Comparison of ENCODE assay signal across 9 cellular contexts in the genomic region with DNA sequence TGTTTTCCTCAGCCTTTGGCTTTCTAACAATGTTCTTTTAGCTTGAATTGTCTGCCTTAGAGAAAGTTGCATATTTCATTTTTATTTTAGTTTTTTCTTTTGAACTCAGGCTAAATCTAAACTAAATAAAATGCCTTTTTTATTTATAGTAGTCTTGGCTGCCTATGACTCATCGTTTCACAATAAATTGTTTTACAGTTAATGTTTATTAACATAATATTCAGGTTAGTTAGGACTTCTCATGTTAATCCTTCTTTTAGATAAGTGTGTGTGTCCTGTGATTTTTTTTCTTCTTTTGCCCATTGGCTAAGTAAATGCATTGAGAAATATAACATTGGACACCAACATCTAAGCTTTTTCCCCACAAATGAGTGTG. TPM values are rescaled to one million over a fixed set of nuclear protein-coding genes. Genes with fewer than 3 reads are reported as not detected.
DNase-seq lines count a peak whose midpoint lies in the region; ATAC-seq and TF ChIP-seq lines count a peak whose summit lies in the region.
"Had no signal": no experiment of that assay in that cellular context is flagged by ENCODE, and none has a peak within 500 bp of the region (broad histone marks: within the 10 kb centered on the region; RNA-seq: fewer than 3 reads in every experiment).

No MANE protein-coding gene starts in this region.

- peak overlapping the region in 1 of 12 donors; percentile 93 for H3K27ac ChIP-seq in heart left ventricle

- H3K9me3 Mint-ChIP-seq in activated naive CD8-positive, alpha-beta T cell (ENCODE audit: low read depth) = no peaks in the 10 kb centered on the region
- H3K9me3 Mint-ChIP-seq in type B pancreatic cell = no peaks in the 10 kb centered on the region

- peaks cover 0 to 27% (median 5%) of the 10 kb centered on the region in 12 donors for H3K4me1 ChIP-seq in heart left ventricle

- H3K27me3 Mint-ChIP-seq in activated naive CD8-positive, alpha-beta T cell = no peaks in the 10 kb centered on the region
- no peaks in the 10 kb centered on the region for H3K27me3 Mint-ChIP-seq in type B pancreatic cell

- no peak for TF ChIP-seq CTCF in heart left ventricle (IDR thresholded peaks at IDR 0.05)
- TF ChIP-seq CTCF in type B pancreatic cell (conservative IDR thresholded peaks at IDR 0.05) = no peak

- peak overlapping the region; percentile 95 for H3K4me3 Mint-ChIP-seq in activated naive CD8-positive, alpha-beta T cell
- peak overlapping the region; percentile 98 for H3K4me3 Mint-ChIP-seq in type B pancreatic cell

- H3K4me3 ChIP-seq in heart left ventricle = peak overlapping the region in 9 of 12 donors; percentile 6 to 99 (median 84)

- ATAC-seq in heart left ventricle = no peak

- DNase-seq in heart left ventricle (no peak), cardiac septum (ENCODE audit: low spot score) (no peak), iris pigment epithelial cell (ENCODE audit: low read depth) (peak; percentile 22), type B pancreatic cell (ENCODE audit: extremely low spot score, unreplicated experiment) (no peak), activated gamma-delta T cell treated with Interleukin-2 at 50 U/mL for 16 hours (no peak), NCI-H128 (lab: John Stamatoyannopoulos, UW; ENCODE audit: unreplicated experiment) (no peak)
- DNase-seq in effector CD8-positive, alpha-beta T cell (lab: John Stamatoyannopoulos, UW) = no peak
- DNase-seq: SHP77 treated with DMSO at 0.1 percent for 48 hours had no signal

- no peak for TF ChIP-seq POLR2A in heart left ventricle (IDR thresholded peaks at IDR 0.05)

- peaks cover 0 to 3% (median 0%) of the 10 kb centered on the region in 9 donors for H3K27me3 ChIP-seq in heart left ventricle

- no peaks in the 10 kb centered on the region for H3K9me3 ChIP-seq in heart left ventricle

- H3K27ac Mint-ChIP-seq in activated naive CD8-positive, alpha-beta T cell = peak overlapping the region; percentile 88
- H3K27ac Mint-ChIP-seq in type B pancreatic cell = peak overlapping the region; percentile 98

- no peaks in the 10 kb centered on the region for H3K36me3 Mint-ChIP-seq in activated naive CD8-positive, alpha-beta T cell
- peaks cover 3% of the 10 kb centered on the region for H3K36me3 Mint-ChIP-seq in type B pancreatic cell

- WGBS in heart left ventricle, 4 donors = 20 to 50% (median 26%) methylated on average over 1 of the region's 1 CpG

- no peaks in the 10 kb centered on the region for H3K36me3 ChIP-seq in heart left ventricle

- intact Hi-C loops in heart left ventricle (cut with DNase I) = no loop called here
- intact Hi-C loops in cardiac septum (cut with DNase I) = loop anchor here (10.0 kb wide), 1 partner anchor 76 kb away; a partner anchor contains a TSS

- H3K4me1 Mint-ChIP-seq in activated naive CD8-positive, alpha-beta T cell (ENCODE audit: low read depth) = peaks cover 29% of the 10 kb centered on the region
- no peaks in the 10 kb centered on the region for H3K4me1 Mint-ChIP-seq in type B pancreatic cell (ENCODE audit: unreplicated experiment)

RNA-seq across cellular contexts. Expression of a gene that starts 1.6 kb away (rescaled TPM):
- total RNA-seq in heart left ventricle (1 to 10 TPM; 2.4 to 9.0 (median 3.6) TPM), cardiac septum (3.4 TPM), type B pancreatic cell (ENCODE audit: low replicate concordance) (7.7 TPM in 2 replicates)
- polyA plus RNA-seq in heart left ventricle = 1 to 10 TPM; 1.8 to 4.5 TPM
